Comparison of ENCODE assay signal across 14 cellular contexts in the genomic region with DNA sequence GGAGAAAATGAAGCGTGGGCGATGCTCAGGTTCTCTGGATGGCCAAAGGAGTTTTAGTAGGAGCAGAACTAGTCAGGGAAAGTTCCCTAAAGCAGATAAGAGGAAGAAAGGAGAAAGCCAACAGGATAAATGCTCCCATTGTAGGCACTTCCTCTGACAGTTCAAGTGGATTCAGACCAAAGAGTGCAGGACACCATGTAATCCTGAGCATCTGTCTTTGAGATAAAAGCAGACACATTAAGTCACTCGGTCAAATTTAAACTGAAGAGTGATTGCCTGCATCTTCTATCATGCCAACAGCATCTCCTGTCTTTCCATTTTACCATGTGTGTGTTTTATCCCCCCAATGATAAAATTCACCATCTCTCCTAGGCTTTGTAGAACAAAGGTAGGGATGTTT. TPM values are rescaled to one million over a fixed set of nuclear protein-coding genes. Genes with fewer than 3 reads are reported as not detected.
"Had no signal": no experiment of that assay in that cellular context is flagged by ENCODE, and none has a peak within 500 bp of the region (broad histone marks: within the 10 kb centered on the region; RNA-seq: fewer than 3 reads in every experiment).

No MANE protein-coding gene starts in this region.

- H3K27ac Mint-ChIP-seq: activated CD8-positive, alpha-beta T cell treated with anti-CD3 and anti-CD28 coated beads for 36 hours; activated naive CD8-positive, alpha-beta T cell treated with anti-CD3 and anti-CD28 coated beads, Interleukin-2, amount 10 ng/mL, durations not matched to agents 7 days and 5 days had no signal

- H3K9me3 ChIP-seq: heart right ventricle had no signal

- DNase-seq: activated CD4-positive, alpha-beta T cell treated with anti-CD3 and anti-CD28 coated beads for 4 hours; activated CD8-positive, alpha-beta memory T cell treated with anti-CD3 and anti-CD28 coated beads, Interleukin-2, amount 50 U/mL, for 4 hours; activated CD8-positive, alpha-beta T cell treated with anti-CD3 and anti-CD28 coated beads for 36 hours; activated naive CD8-positive, alpha-beta T cell treated with anti-CD3 and anti-CD28 coated beads, Interleukin-2, amount 10 ng/mL, durations not matched to agents 7 days and 5 days; heart right ventricle; kidney glomerular epithelial cell; mesendoderm; right cardiac atrium; small intestine; T-helper 9 cell; trophoblast cell had no signal

- H3K4me3 Mint-ChIP-seq: activated CD8-positive, alpha-beta T cell treated with anti-CD3 and anti-CD28 coated beads for 36 hours; activated naive CD8-positive, alpha-beta T cell treated with anti-CD3 and anti-CD28 coated beads, Interleukin-2, amount 10 ng/mL, durations not matched to agents 7 days and 5 days had no signal

- ATAC-seq: activated CD8-positive, alpha-beta T cell treated with anti-CD3 and anti-CD28 coated beads for 36 hours; heart right ventricle; right cardiac atrium had no signal

- H3K36me3 ChIP-seq: heart right ventricle had no signal

- H3K4me3 ChIP-seq: heart right ventricle had no signal

- H3K27ac ChIP-seq: heart right ventricle, parathyroid adenoma had no signal

- H2AFZ ChIP-seq: parathyroid adenoma had no signal

- H3K9ac ChIP-seq: parathyroid adenoma had no signal

- H3K36me3 Mint-ChIP-seq: activated naive CD8-positive, alpha-beta T cell treated with anti-CD3 and anti-CD28 coated beads, Interleukin-2, amount 10 ng/mL, durations not matched to agents 7 days and 5 days had no signal

- FAIRE-seq: colon, frontal cortex, small intestine had no signal

- H3K4me1 ChIP-seq: parathyroid adenoma had no signal

- H3K79me2 ChIP-seq: parathyroid adenoma had no signal

RNA-seq across cellular contexts. Expression of a gene that starts 6.8 kb away (rescaled TPM):
- total RNA-seq: activated CD8-positive, alpha-beta T cell treated with anti-CD3 and anti-CD28 coated beads for 36 hours had no signal
